8 cellular contexts compared by ENCODE assay signal in genomic region chr2:18117592-18117991, GRCh38.
A peak's percentile ranks its signal among the peaks of the same experiment; 100 is the strongest.
DNase-seq lines count a peak whose midpoint lies in the region; ATAC-seq and TF ChIP-seq lines count a peak whose summit lies in the region.

No MANE protein-coding gene starts in this region.

- no peaks in the 10 kb centered on the region for H3K9me3 Mint-ChIP-seq in endothelial cell (ENCODE audit: unreplicated experiment)

- no peaks in the 10 kb centered on the region for H3K27me3 Mint-ChIP-seq in endothelial cell (ENCODE audit: unreplicated experiment)

- H3K27me3 ChIP-seq in tibial artery: no peaks in the 10 kb centered on the region

- H3K4me1 Mint-ChIP-seq in endothelial cell (ENCODE audit: unreplicated experiment): no peaks in the 10 kb centered on the region

- ATAC-seq in GM18909 (IDR thresholded peaks at IDR 0.05; ENCODE audit: poor library complexity, unreplicated experiment): peak; percentile 95
- ATAC-seq in HG03066 (IDR thresholded peaks at IDR 0.05; ENCODE audit: low read depth, unreplicated experiment): peak; percentile 89

- no peak overlapping the region for H3K4me3 ChIP-seq in tibial artery

- H3K36me3 ChIP-seq in tibial artery: no peaks in the 10 kb centered on the region

- H3K9me3 ChIP-seq in tibial artery: no peaks in the 10 kb centered on the region

- intact Hi-C loops in tibial artery (cut with DNase I; ENCODE audit: low total_unique reads): no loop called here

- no peaks in the 10 kb centered on the region for H3K36me3 Mint-ChIP-seq in endothelial cell (ENCODE audit: low read depth, unreplicated experiment)

- TF ChIP-seq CTCF in endothelial cell (IDR thresholded peaks at IDR 0.05; ENCODE audit: unreplicated experiment) (peak; percentile 44), tibial artery (IDR thresholded peaks at IDR 0.05) (peak; percentile 18 to 19)

- peak; percentile 17 for DNase-seq in COR-L47 (lab: John Stamatoyannopoulos, UW)
- peak; percentile 53 for DNase-seq in NCI-H748 (lab: John Stamatoyannopoulos, UW; ENCODE audit: unreplicated experiment)
- peak; percentile 46 for DNase-seq in endothelial cell (ENCODE audit: low spot score)
- DNase-seq in tibial artery: no peak
- DNase-seq in hippocampal formation (lab: John Stamatoyannopoulos, UW): no peak
- no peak for DNase-seq in activated effector memory CD4-positive, alpha-beta T cell treated with Interleukin-2 at 50 U/mL for 16 hours

- no peak overlapping the region for H3K27ac Mint-ChIP-seq in endothelial cell (ENCODE audit: unreplicated experiment)

- no peak overlapping the region for H3K27ac ChIP-seq in tibial artery

- H3K4me1 ChIP-seq in tibial artery: peaks cover 0 to 18% (median 3%) of the 10 kb centered on the region in 4 donors

- H3K4me3 Mint-ChIP-seq in endothelial cell (ENCODE audit: unreplicated experiment): no peak overlapping the region

Comparison
In these comparisons a context has a peak if more than half of its experiments do, and no peak if none do; other contexts are left out.
1. DNase-seq: peak in COR-L47 (single experiment), NCI-H748 (single experiment) and endothelial cell (single experiment); none in tibial artery (0 of 2), hippocampal formation (0 of 2) and activated effector memory CD4-positive, alpha-beta T cell treated with Interleukin-2 at 50 U/mL for 16 hours (single experiment).